In the genomic region with DNA sequence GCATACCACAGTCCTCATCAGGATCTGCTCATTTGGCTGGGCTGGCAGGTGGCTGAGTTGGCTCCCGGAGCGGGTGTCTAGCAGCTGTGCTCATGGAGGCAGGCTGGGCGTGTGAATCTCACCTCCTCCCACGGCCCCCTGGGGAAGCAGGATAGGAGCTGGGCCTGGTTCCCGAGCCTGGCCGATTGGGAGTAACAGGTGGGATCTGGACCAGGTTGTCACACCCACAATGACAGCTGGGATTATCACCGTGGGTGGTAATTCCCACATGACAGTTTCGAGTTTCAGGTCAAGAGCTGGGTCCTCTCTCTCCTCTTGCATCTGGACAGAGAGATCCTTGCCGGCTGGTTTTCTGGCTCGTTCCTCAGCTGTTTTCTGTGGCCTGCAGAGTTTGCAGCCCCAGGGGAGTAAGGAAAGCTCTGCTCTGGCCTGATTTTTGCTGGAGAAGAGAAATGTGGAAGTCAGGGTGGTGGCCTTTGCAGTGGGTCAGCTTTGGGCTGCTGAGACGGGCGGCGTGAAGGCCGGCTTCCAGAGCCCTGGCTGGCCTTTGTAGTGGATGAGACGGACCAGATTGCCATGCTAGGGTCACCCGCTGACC, we compare ENCODE assay signal across 9 cellular contexts. TPM values are rescaled to one million over a fixed set of nuclear protein-coding genes. Genes with fewer than 3 reads are reported as not detected.
A peak's percentile ranks its signal among the peaks of the same experiment; 100 is the strongest.
DNase-seq lines count a peak whose midpoint lies in the region; ATAC-seq and TF ChIP-seq lines count a peak whose summit lies in the region.
"Had no signal": no experiment of that assay in that cellular context is flagged by ENCODE, and none has a peak within 500 bp of the region (broad histone marks: within the 10 kb centered on the region; RNA-seq: fewer than 3 reads in every experiment).

No MANE protein-coding gene starts in this region.

- peak overlapping the region in 1 of 8 donors; percentile 37 for H3K27ac ChIP-seq in spleen
- H3K27ac ChIP-seq: HL-60 had no signal

- no peaks in the 10 kb centered on the region for H3K27me3 ChIP-seq in spleen (replicated peaks in 1 of 7)

- TF ChIP-seq CTCF in spleen (IDR thresholded peaks at IDR 0.05 in 8 of 11, conservative IDR thresholded peaks at IDR 0.05 in 3 of 11): no peak

- intact Hi-C loops in spleen (cut with DNase I; ENCODE audit: low total_unique reads): no loop called here

- H3K4me1 ChIP-seq in spleen: peaks cover 6 to 96% (median 50%) of the 10 kb centered on the region in 6 donors

- WGBS in spleen, 5 donors: 62 to 69% (median 66%) methylated on average over 6 to 16 of the region's 16 CpGs

- no peak for TF ChIP-seq POLR2A in spleen (IDR thresholded peaks at IDR 0.05)

- ATAC-seq in left lobe of liver (peak; percentile 43), HG03520 (IDR thresholded peaks at IDR 0.05; ENCODE audit: unreplicated experiment) (no peak)

- peaks cover 0 to 6% (median 0%) of the 10 kb centered on the region in 6 donors for H3K36me3 ChIP-seq in spleen

- peak; percentile 78 for DNase-seq in Ammon's horn (ENCODE audit: low spot score)
- peak; percentile 82 for DNase-seq in NCI-H146 treated with DMSO at 0.1 percent for 48 hours (lab: John Stamatoyannopoulos, UW; ENCODE audit: unreplicated experiment)
- peak; percentile 16 for DNase-seq in astrocyte of the hippocampus (ENCODE audit: low read depth, low spot score)
- no peak for DNase-seq in left lobe of liver (ENCODE audit: low spot score)
- DNase-seq in ureter (ENCODE audit: low spot score): no peak
- DNase-seq in spleen: no peak
- no peak for DNase-seq in HCEC 1CT

- no peak overlapping the region for H3K4me3 ChIP-seq in spleen

- peaks cover 0 to 4% (median 0%) of the 10 kb centered on the region in 8 donors for H3K9me3 ChIP-seq in spleen

RNA-seq across cellular contexts. Expression of a gene that starts 57.0 kb away (rescaled TPM):
- total RNA-seq in left lobe of liver: 29.7 TPM
- 88.0 TPM for total RNA-seq in ureter
- total RNA-seq in spleen: 10 to 100 TPM; 39.3 to 64.8 (median 56.3) TPM
- 10 to 100 TPM; 15.2 to 21.9 (median 15.8) TPM for polyA plus RNA-seq in spleen

Comparison
In these comparisons a context has a peak if more than half of its experiments do, and no peak if none do; other contexts are left out.
1. DNase-seq: peak in Ammon's horn (single experiment), NCI-H146 treated with DMSO at 0.1 percent for 48 hours (single experiment) and astrocyte of the hippocampus (single experiment); none in left lobe of liver (single experiment), ureter (single experiment), spleen (single experiment) and HCEC 1CT (single experiment).